8 cellular contexts compared by ENCODE assay signal in genomic region chr1:32013386-32014198, GRCh38. TPM values are rescaled to one million over a fixed set of nuclear protein-coding genes. Genes with fewer than 3 reads are reported as not detected.
DNase-seq lines count a peak whose midpoint lies in the region; ATAC-seq and TF ChIP-seq lines count a peak whose summit lies in the region.

TSS of gene KHDRBS1 (plus strand) at chr1:32013868. CDS start at chr1:32013996, 128 bp downstream.

- no peaks in the 10 kb centered on the region for H3K36me3 ChIP-seq in fibroblast of lung (ENCODE audit: control insufficient read depth, insufficient read depth, low read length)
- peaks cover 0 to 7% (median 0%) of the 10 kb centered on the region in 3 experiments for H3K36me3 ChIP-seq in naive thymus-derived CD4-positive, alpha-beta T cell (ENCODE audit: control insufficient read depth in 2 of 3, insufficient read depth in 3 of 3, low read length in 3 of 3)

- no peaks in the 10 kb centered on the region for H3K27me3 ChIP-seq in fibroblast of lung (ENCODE audit: control insufficient read depth, insufficient read depth, low read length)
- H3K27me3 ChIP-seq in naive thymus-derived CD4-positive, alpha-beta T cell (ENCODE audit: control insufficient read depth in 2 of 2, insufficient read depth in 2 of 2, low read length in 2 of 2): no peaks in the 10 kb centered on the region

- peaks cover 47% of the 10 kb centered on the region for H3K79me2 ChIP-seq in fibroblast of lung (ENCODE audit: control insufficient read depth, insufficient read depth, low read length)

- H2AFZ ChIP-seq in fibroblast of lung (ENCODE audit: low read length): peak within 1 kb of the TSS; percentile 85

- POLR2A ChIA-PET in RWPE1 (lab: Yijun Ruan, JAX; ENCODE audit: low non-redundant PET): interaction anchor here (0.6 to 0.8 kb wide), 2 partner anchors 17 to 102 kb away, joined by 3 read pairs; no protein-coding TSS in a partner anchor
- POLR2A ChIA-PET in naive thymus-derived CD4-positive, alpha-beta T cell (lab: Charles Lee): interaction anchor here (0.6 to 3.4 kb wide), 24 partner anchors 9 to 930 kb away, joined by 3 to 16 read pairs (median 4); partner anchors contain the start of genes KPNA6, PTP4A2 and TMEM39B

- peaks cover 16% of the 10 kb centered on the region for H3K4me1 Mint-ChIP-seq in activated T-helper 17 cell treated with anti-CD3 and anti-CD28 coated beads, Interleukin-2, amount 50 U/mL, for 72 hours
- H3K4me1 Mint-ChIP-seq in naive thymus-derived CD4-positive, alpha-beta T cell: peaks cover 17 to 45% (median 31%) of the 10 kb centered on the region in 7 donors
- peaks cover 17 to 35% of the 10 kb centered on the region in 2 donors for H3K4me1 Mint-ChIP-seq in stimulated activated naive B cell treated with anti-CD40 and anti-IgM and Interleukin-4, amounts not matched to agents 10 μg/mL and 1 μg/mL and 100 μg/mL, for 72 hours

- peak; percentile 86 for ATAC-seq in activated T-helper 17 cell treated with anti-CD3 and anti-CD28 coated beads, Interleukin-2, amount 50 U/mL, for 72 hours (replicated peaks)
- ATAC-seq in naive thymus-derived CD4-positive, alpha-beta T cell: peak; percentile 93
- peak; percentile 87 to 89 for ATAC-seq in stimulated activated naive B cell treated with anti-CD40 and anti-IgM and Interleukin-4, amounts not matched to agents 10 μg/mL and 1 μg/mL and 100 μg/mL, for 72 hours (replicated peaks)

- H4K20me1 ChIP-seq in fibroblast of lung (ENCODE audit: control insufficient read depth, extremely low read depth, insufficient read depth, low read length): peaks cover 7% of the 10 kb centered on the region

- no peaks in the 10 kb centered on the region for H3K27me3 Mint-ChIP-seq in activated T-helper 17 cell treated with anti-CD3 and anti-CD28 coated beads, Interleukin-2, amount 50 U/mL, for 72 hours
- H3K27me3 Mint-ChIP-seq in naive thymus-derived CD4-positive, alpha-beta T cell: peaks cover 0 to 2% (median 0%) of the 10 kb centered on the region in 5 donors
- H3K27me3 Mint-ChIP-seq in stimulated activated naive B cell treated with anti-CD40 and anti-IgM and Interleukin-4, amounts not matched to agents 10 μg/mL and 1 μg/mL and 100 μg/mL, for 72 hours: no peaks in the 10 kb centered on the region

- H3K27ac Mint-ChIP-seq in activated T-helper 17 cell treated with anti-CD3 and anti-CD28 coated beads, Interleukin-2, amount 50 U/mL, for 72 hours: peak within 1 kb of the TSS; percentile 93
- peak within 1 kb of the TSS; percentile 90 to 99 (median 97) for H3K27ac Mint-ChIP-seq in naive thymus-derived CD4-positive, alpha-beta T cell
- peak within 1 kb of the TSS; percentile 97 for H3K27ac Mint-ChIP-seq in stimulated activated naive B cell treated with anti-CD40 and anti-IgM and Interleukin-4, amounts not matched to agents 10 μg/mL and 1 μg/mL and 100 μg/mL, for 72 hours

- peak within 1 kb of the TSS; percentile 90 for H3K4me2 ChIP-seq in fibroblast of lung (ENCODE audit: extremely low read depth, insufficient read depth, low read length)

- DNase-seq in Daoy (ENCODE audit: low read depth) (peak; percentile 100), GOT3 (lab: John Stamatoyannopoulos, UW) (peak; percentile 95), LNCaP clone FGC (ENCODE audit: low read depth) (peak; percentile 96), RWPE1 (ENCODE audit: low spot score) (peak; percentile 99), fibroblast of lung (ENCODE audit: low read depth in 2 of 2) (peak; percentile 97 to 99)
- DNase-seq in naive thymus-derived CD4-positive, alpha-beta T cell: peak; percentile 94 to 99 (median 98)
- DNase-seq in stimulated activated naive B cell treated with anti-CD40 and anti-IgM and Interleukin-4, amounts not matched to agents 10 μg/mL and 1 μg/mL and 100 μg/mL, for 72 hours: peak; percentile 99

- TF ChIP-seq CTCF in LNCaP clone FGC (IDR thresholded peaks at IDR 0.05; ENCODE audit: control insufficient read depth, extremely low read depth, insufficient read depth) (no peak), RWPE1 (conservative IDR thresholded peaks at IDR 0.05; ENCODE audit: low read depth) (no peak), fibroblast of lung (conservative IDR thresholded peaks at IDR 0.05 in 1 of 2, IDR thresholded peaks at IDR 0.05 in 1 of 2; ENCODE audit: low read depth in 1 of 2, low read length in 2 of 2) (no peak)

- H3K9me3 Mint-ChIP-seq in activated T-helper 17 cell treated with anti-CD3 and anti-CD28 coated beads, Interleukin-2, amount 50 U/mL, for 72 hours: no peaks in the 10 kb centered on the region
- peaks cover 0 to 7% (median 0%) of the 10 kb centered on the region in 11 donors for H3K9me3 Mint-ChIP-seq in naive thymus-derived CD4-positive, alpha-beta T cell
- no peaks in the 10 kb centered on the region for H3K9me3 Mint-ChIP-seq in stimulated activated naive B cell treated with anti-CD40 and anti-IgM and Interleukin-4, amounts not matched to agents 10 μg/mL and 1 μg/mL and 100 μg/mL, for 72 hours

- H3K4me1 ChIP-seq in fibroblast of lung (ENCODE audit: control insufficient read depth, extremely low read depth, insufficient read depth, low read length): peaks cover 6% of the 10 kb centered on the region
- H3K4me1 ChIP-seq in naive thymus-derived CD4-positive, alpha-beta T cell (ENCODE audit: control insufficient read depth in 2 of 2, insufficient read depth in 2 of 2, low read length in 2 of 2): peaks cover 10 to 14% of the 10 kb centered on the region in 2 donors

- CTCF ChIA-PET in RWPE1 (lab: Yijun Ruan, JAX): interaction anchor here (1.2 kb wide), 1 partner anchor 14 kb away, joined by 3 read pairs; no protein-coding TSS in a partner anchor
- CTCF ChIA-PET in naive thymus-derived CD4-positive, alpha-beta T cell (lab: Charles Lee): interaction anchor here (0.6 to 2.0 kb wide), 3 partner anchors 10 to 180 kb away, joined by 3 to 6 read pairs (median 3); no protein-coding TSS in a partner anchor

- intact Hi-C loops in naive thymus-derived CD4-positive, alpha-beta T cell (cut with micrococcal nuclease): loop anchor here (1.0 to 10.0 kb wide), 22 partner anchors 17 to 637 kb away; partner anchors contain the start of genes BSDC1 (in 2 of the 2), CCDC28B (in 2 of the 2), PEF1 (in 2 of the 2) and PTP4A2 (in 2 of the 2)

- H3K4me3 ChIP-seq in LNCaP clone FGC (ENCODE audit: low read depth, low read length): peak within 1 kb of the TSS; percentile 94
- H3K4me3 ChIP-seq in fibroblast of lung (replicated peaks in 1 of 4; ENCODE audit: control extremely low read depth in 1 of 4, insufficient read depth in 1 of 4, low read depth in 3 of 4, low read length in 4 of 4): peak within 1 kb of the TSS; percentile 92 to 100 (median 100)
- peak within 1 kb of the TSS; percentile 98 for H3K4me3 ChIP-seq in naive thymus-derived CD4-positive, alpha-beta T cell (ENCODE audit: low read length)

- H3K9ac ChIP-seq in fibroblast of lung (ENCODE audit: insufficient read depth, low read length): peak within 1 kb of the TSS; percentile 99

- peak within 1 kb of the TSS; percentile 91 for H3K4me3 Mint-ChIP-seq in activated T-helper 17 cell treated with anti-CD3 and anti-CD28 coated beads, Interleukin-2, amount 50 U/mL, for 72 hours
- peak within 1 kb of the TSS; percentile 89 to 98 (median 96) for H3K4me3 Mint-ChIP-seq in naive thymus-derived CD4-positive, alpha-beta T cell
- peak within 1 kb of the TSS; percentile 86 to 92 for H3K4me3 Mint-ChIP-seq in stimulated activated naive B cell treated with anti-CD40 and anti-IgM and Interleukin-4, amounts not matched to agents 10 μg/mL and 1 μg/mL and 100 μg/mL, for 72 hours

- H3K36me3 Mint-ChIP-seq in activated T-helper 17 cell treated with anti-CD3 and anti-CD28 coated beads, Interleukin-2, amount 50 U/mL, for 72 hours (ENCODE audit: low read depth): peaks cover 50% of the 10 kb centered on the region
- H3K36me3 Mint-ChIP-seq in naive thymus-derived CD4-positive, alpha-beta T cell: peaks cover 0 to 10% (median 0%) of the 10 kb centered on the region in 5 donors
- H3K36me3 Mint-ChIP-seq in stimulated activated naive B cell treated with anti-CD40 and anti-IgM and Interleukin-4, amounts not matched to agents 10 μg/mL and 1 μg/mL and 100 μg/mL, for 72 hours: peaks cover 8 to 22% of the 10 kb centered on the region in 2 donors

- H3K9me3 ChIP-seq in fibroblast of lung (ENCODE audit: control insufficient read depth, insufficient read depth, low read depth, low read length): no peaks in the 10 kb centered on the region
- H3K9me3 ChIP-seq in naive thymus-derived CD4-positive, alpha-beta T cell (ENCODE audit: control insufficient read depth in 2 of 3, low read length in 3 of 3): no peaks in the 10 kb centered on the region

- peak within 1 kb of the TSS; percentile 98 for H3K27ac ChIP-seq in RWPE1
- H3K27ac ChIP-seq in fibroblast of lung (ENCODE audit: insufficient read depth, low read length): peak within 1 kb of the TSS; percentile 98
- H3K27ac ChIP-seq in naive thymus-derived CD4-positive, alpha-beta T cell (ENCODE audit: low read depth, low read length): peak within 1 kb of the TSS; percentile 96

RNA-seq across cellular contexts. Expression of gene KHDRBS1, which starts in this region (rescaled TPM):
- 64.2 and 64.7 TPM in 2 replicates for total RNA-seq in Daoy (2014; rRNA removed; shearing (Covaris generic))
- 100 to 1,000 TPM; 140 to 177 TPM for total RNA-seq in activated T-helper 17 cell treated with anti-CD3 and anti-CD28 coated beads, Interleukin-2, amount 50 U/mL, for 72 hours
- 42.1 and 56.0 TPM in 2 replicates for total RNA-seq in fibroblast of lung
- polyA plus RNA-seq in fibroblast of lung: 73.0 and 84.8 TPM in 2 replicates
- polyA plus RNA-seq in fibroblast of lung (2012): 121 and 148 TPM in 2 replicates
- polyA minus RNA-seq in fibroblast of lung (ENCODE audit: low replicate concordance): 120 and 145 TPM in 2 replicates
- 100 to 1,000 TPM in 3 of 5 experiments, 10 to 100 TPM in 2; 89.2 to 162 (median 125) TPM for total RNA-seq in naive thymus-derived CD4-positive, alpha-beta T cell
- polyA plus RNA-seq in naive thymus-derived CD4-positive, alpha-beta T cell: 100 to 1,000 TPM; 108 to 116 TPM

Comparison
In these comparisons a context has a peak if more than half of its experiments do, and no peak if none do; other contexts are left out.
1. Peak in every context shown above with its lines: DNase-seq, ATAC-seq, H3K4me3 ChIP-seq and H3K27ac ChIP-seq.